In genomic region chr2:134124047-134124753, GRCh38 we compare ENCODE assay signal across 11 cellular contexts.
A peak's percentile ranks its signal among the peaks of the same experiment; 100 is the strongest.
DNase-seq lines count a peak whose midpoint lies in the region; ATAC-seq, FAIRE-seq and TF ChIP-seq lines count a peak whose summit lies in the region.
"Had no signal": no experiment of that assay in that cellular context is flagged by ENCODE, and none has a peak within 500 bp of the region (broad histone marks: within the 10 kb centered on the region; RNA-seq: fewer than 3 reads in every experiment).

No MANE protein-coding gene starts in this region.

- no peak for TF ChIP-seq POLR2A in A549 (IDR thresholded peaks at IDR 0.05; ENCODE audit: low read length)

- H3F3A ChIP-seq in DOHH2 (ENCODE audit: control insufficient read depth, insufficient read depth), result no peaks in the 10 kb centered on the region

- peaks cover 6% of the 10 kb centered on the region for H3K9me3 Mint-ChIP-seq in glutamatergic neuron (ENCODE audit: unreplicated experiment)

- no peak for TF ChIP-seq EP300 in A549 (IDR thresholded peaks at IDR 0.05)

- CTCF ChIA-PET in A549 (lab: Yijun Ruan, JAX), result interaction anchor here (1.0 to 1.7 kb wide), 3 partner anchors 14 to 121 kb away, joined by 3 to 4 read pairs (median 3); no protein-coding TSS in a partner anchor

- peaks cover 30% of the 10 kb centered on the region for H4K20me1 ChIP-seq in DOHH2 (ENCODE audit: control insufficient read depth, insufficient read depth, low read depth, low read length)

- H3K9me2 ChIP-seq in DOHH2 (replicated peaks; ENCODE audit: control insufficient read depth, low read length), result no peaks in the 10 kb centered on the region

- H3K27ac Mint-ChIP-seq in glutamatergic neuron (ENCODE audit: unreplicated experiment), result no peak overlapping the region

- peaks cover 37% of the 10 kb centered on the region for H3K4me1 Mint-ChIP-seq in glutamatergic neuron (ENCODE audit: low read depth, unreplicated experiment)

- no peak for ATAC-seq in A549
- no peak for ATAC-seq in HG03457 (IDR thresholded peaks at IDR 0.05; ENCODE audit: unreplicated experiment)

- TF ChIP-seq CTCF in A549 (IDR thresholded peaks at IDR 0.05), result no peak
- no peak for TF ChIP-seq CTCF in DOHH2 (IDR thresholded peaks at IDR 0.05; ENCODE audit: low read depth, low read length, poor library complexity, severe bottlenecking)
- TF ChIP-seq CTCF in glutamatergic neuron (IDR thresholded peaks at IDR 0.05; ENCODE audit: partially characterized antibody, unreplicated experiment), result no peak

- H3K36me3 ChIP-seq in DOHH2 (ENCODE audit: control insufficient read depth, low read length), result peaks cover 8% of the 10 kb centered on the region; the same call in 1 of the 2 replicates

- H3K79me2 ChIP-seq in DOHH2 (ENCODE audit: control insufficient read depth, low read length), result peaks cover 91% of the 10 kb centered on the region

- H3K4me3 Mint-ChIP-seq in glutamatergic neuron (ENCODE audit: unreplicated experiment), result peak overlapping the region; percentile 11

- H3K27me3 ChIP-seq in DOHH2 (ENCODE audit: control insufficient read depth, low read length), result no peaks in the 10 kb centered on the region

- H3K9me3 ChIP-seq in A549 (no peaks in the 10 kb centered on the region), DOHH2 (ENCODE audit: control insufficient read depth, insufficient read depth, low read length) (no peaks in the 10 kb centered on the region)

- H3K27me3 Mint-ChIP-seq in glutamatergic neuron (ENCODE audit: unreplicated experiment), result peaks cover 14% of the 10 kb centered on the region

- H3K4me3 ChIP-seq in A549 (no peak overlapping the region), DOHH2 (ENCODE audit: low read length) (no peak overlapping the region)

- H3K4me2 ChIP-seq in A549 (peak overlapping the region; percentile 55), DOHH2 (ENCODE audit: low read length) (peak overlapping the region; percentile 44)

- 12% methylated on average over 3 of the region's 3 CpGs for WGBS in A549 (ENCODE audit: missing lambda C conversion rate)

- no peak for FAIRE-seq in A549 (lab: Jason Lieb, UNC)

- DNase-seq in A549 (ENCODE audit: low read depth in 1 of 2, low spot score in 1 of 2) (no peak), NCI-H345 treated with DMSO at 0.1 percent for 48 hours (lab: John Stamatoyannopoulos, UW; ENCODE audit: unreplicated experiment) (peak; percentile 35), glutamatergic neuron (peak; percentile 71), GF-D8 (lab: John Stamatoyannopoulos, UW) (no peak), NCI-H1048 (lab: John Stamatoyannopoulos, UW) (no peak)
- DNase-seq in activated naive CD4-positive, alpha-beta T cell treated with Interleukin-2 at 50 U/mL for 16 hours, result no peak
- DNase-seq: activated naive CD4-positive, alpha-beta T cell treated with anti-CD3 and anti-CD28 coated beads, Interleukin-2, amount 50 U/mL, for 16 hours; effector CD8-positive, alpha-beta T cell had no signal

- POLR2A ChIA-PET in A549 (lab: Yijun Ruan, JAX), result no interaction called here

- H3K4me1 ChIP-seq in A549, result peaks cover 22% of the 10 kb centered on the region
- peaks cover 70% of the 10 kb centered on the region for H3K4me1 ChIP-seq in DOHH2 (ENCODE audit: control insufficient read depth, low read length)

- no peaks in the 10 kb centered on the region for H3K36me3 Mint-ChIP-seq in glutamatergic neuron (ENCODE audit: unreplicated experiment)

- TF ChIP-seq RAD21 in A549 (conservative IDR thresholded peaks at IDR 0.05 in 1 of 2, IDR thresholded peaks at IDR 0.05 in 1 of 2), result no peak

- H3K27ac ChIP-seq in A549 (no peak overlapping the region), DOHH2 (ENCODE audit: low read depth, low read length) (no peak overlapping the region)
- H3K27ac ChIP-seq: RWPE1 had no signal

TF ChIP-seq in A549, 52 proteins besides CTCF, POLR2A, EP300 and RAD21:
- no peak for TF ChIP-seq NR3C1 (IDR thresholded peaks at IDR 0.05)
- TF ChIP-seq, protein P1, sequence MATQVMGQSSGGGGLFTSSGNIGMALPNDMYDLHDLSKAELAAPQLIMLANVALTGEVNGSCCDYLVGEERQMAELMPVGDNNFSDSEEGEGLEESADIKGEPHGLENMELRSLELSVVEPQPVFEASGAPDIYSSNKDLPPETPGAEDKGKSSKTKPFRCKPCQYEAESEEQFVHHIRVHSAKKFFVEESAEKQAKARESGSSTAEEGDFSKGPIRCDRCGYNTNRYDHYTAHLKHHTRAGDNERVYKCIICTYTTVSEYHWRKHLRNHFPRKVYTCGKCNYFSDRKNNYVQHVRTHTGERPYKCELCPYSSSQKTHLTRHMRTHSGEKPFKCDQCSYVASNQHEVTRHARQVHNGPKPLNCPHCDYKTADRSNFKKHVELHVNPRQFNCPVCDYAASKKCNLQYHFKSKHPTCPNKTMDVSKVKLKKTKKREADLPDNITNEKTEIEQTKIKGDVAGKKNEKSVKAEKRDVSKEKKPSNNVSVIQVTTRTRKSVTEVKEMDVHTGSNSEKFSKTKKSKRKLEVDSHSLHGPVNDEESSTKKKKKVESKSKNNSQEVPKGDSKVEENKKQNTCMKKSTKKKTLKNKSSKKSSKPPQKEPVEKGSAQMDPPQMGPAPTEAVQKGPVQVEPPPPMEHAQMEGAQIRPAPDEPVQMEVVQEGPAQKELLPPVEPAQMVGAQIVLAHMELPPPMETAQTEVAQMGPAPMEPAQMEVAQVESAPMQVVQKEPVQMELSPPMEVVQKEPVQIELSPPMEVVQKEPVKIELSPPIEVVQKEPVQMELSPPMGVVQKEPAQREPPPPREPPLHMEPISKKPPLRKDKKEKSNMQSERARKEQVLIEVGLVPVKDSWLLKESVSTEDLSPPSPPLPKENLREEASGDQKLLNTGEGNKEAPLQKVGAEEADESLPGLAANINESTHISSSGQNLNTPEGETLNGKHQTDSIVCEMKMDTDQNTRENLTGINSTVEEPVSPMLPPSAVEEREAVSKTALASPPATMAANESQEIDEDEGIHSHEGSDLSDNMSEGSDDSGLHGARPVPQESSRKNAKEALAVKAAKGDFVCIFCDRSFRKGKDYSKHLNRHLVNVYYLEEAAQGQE (IDR thresholded peaks at IDR 0.05), result no peak

Comparison
In these comparisons a context has a peak if more than half of its experiments do, and no peak if none do; other contexts are left out.
1. DNase-seq: peak in NCI-H345 treated with DMSO at 0.1 percent for 48 hours (single experiment) and glutamatergic neuron (single experiment); none in A549 (0 of 2), activated naive CD4-positive, alpha-beta T cell treated with Interleukin-2 at 50 U/mL for 16 hours (single experiment), GF-D8 (single experiment) and NCI-H1048 (single experiment).